Comparison of ENCODE assay signal across 18 cellular contexts in the genomic region with DNA sequence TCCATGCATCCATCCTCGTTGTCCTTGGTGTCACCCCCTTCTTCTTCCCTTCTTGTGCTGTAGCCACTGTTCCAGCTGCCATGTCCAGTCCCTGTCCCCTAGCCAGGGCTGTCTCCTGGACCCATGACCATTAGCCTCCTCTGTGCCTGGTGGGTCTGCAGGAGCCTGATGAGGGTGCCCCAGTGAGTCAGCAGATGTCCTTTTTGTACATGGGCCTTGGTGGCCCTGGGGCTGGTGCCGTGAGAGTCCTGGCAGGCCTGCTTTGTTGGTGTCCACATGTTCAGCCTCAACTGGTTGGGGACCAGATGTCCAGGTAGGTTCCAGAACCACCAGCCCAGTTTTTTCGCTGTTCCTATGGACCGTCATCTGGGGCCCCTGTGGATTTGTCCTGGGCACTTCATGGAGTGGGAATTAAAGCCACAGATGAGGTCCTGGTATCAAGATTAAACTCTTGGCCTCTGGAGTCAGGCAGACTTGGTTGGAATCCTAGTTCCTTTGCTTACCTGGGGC.
DNase-seq lines count a peak whose midpoint lies in the region; ATAC-seq and TF ChIP-seq lines count a peak whose summit lies in the region.
"Had no signal": no experiment of that assay in that cellular context is flagged by ENCODE, and none has a peak within 500 bp of the region (broad histone marks: within the 10 kb centered on the region; RNA-seq: fewer than 3 reads in every experiment).

No MANE protein-coding gene starts in this region.

- H3K27me3 ChIP-seq in upper lobe of right lung (no peaks in the 10 kb centered on the region), HAP-1 (ENCODE audit: low read depth) (no peaks in the 10 kb centered on the region)
- H3K27me3 ChIP-seq: BE2C had no signal

- H3K9me3 ChIP-seq in upper lobe of right lung = no peaks in the 10 kb centered on the region
- no peaks in the 10 kb centered on the region for H3K9me3 ChIP-seq in HAP-1
- H3K9me3 ChIP-seq: BE2C had no signal

- TF ChIP-seq CTCF in natural killer cell (IDR thresholded peaks at IDR 0.05) (no peak), chondrocyte (IDR thresholded peaks at IDR 0.05) (no peak), upper lobe of right lung (IDR thresholded peaks at IDR 0.05) (no peak)

- peaks cover 0 to 6% of the 10 kb centered on the region in 2 donors for H3K27me3 Mint-ChIP-seq in natural killer cell treated with Interleukin-12 subunit alpha and Interleukin-12 subunit beta and Interleukin-15 and Interleukin-18, amount 100 ng/mL, for 72 hours
- no peaks in the 10 kb centered on the region for H3K27me3 Mint-ChIP-seq in natural killer cell (ENCODE audit: low read depth in 2 of 2)
- H3K27me3 Mint-ChIP-seq in chondrocyte (ENCODE audit: low read depth) = no peaks in the 10 kb centered on the region
- H3K27me3 Mint-ChIP-seq: CD4-positive, CD25-positive, alpha-beta regulatory T cell had no signal

- intact Hi-C loops in natural killer cell (cut with micrococcal nuclease) = no loop called here
- intact Hi-C loops in upper lobe of right lung (cut with DNase I) = no loop called here

- no peak overlapping the region for H3K4me3 Mint-ChIP-seq in natural killer cell treated with Interleukin-12 subunit alpha and Interleukin-12 subunit beta and Interleukin-15 and Interleukin-18, amount 100 ng/mL, for 72 hours
- H3K4me3 Mint-ChIP-seq in natural killer cell (no peak overlapping the region), chondrocyte (ENCODE audit: unreplicated experiment) (no peak overlapping the region)
- H3K4me3 Mint-ChIP-seq: CD4-positive, CD25-positive, alpha-beta regulatory T cell; CD8-positive, alpha-beta memory T cell; H9 had no signal

- peak; percentile 49 for DNase-seq in natural killer cell treated with Interleukin-12 subunit alpha and Interleukin-12 subunit beta and Interleukin-15 and Interleukin-18, amount 100 ng/mL, for 72 hours (ENCODE audit: low spot score)
- DNase-seq in natural killer cell (no peak), chondrocyte (ENCODE audit: low spot score) (peak; percentile 60), upper lobe of right lung (peak; percentile 25), SHP77 (lab: John Stamatoyannopoulos, UW) (no peak), HAP-1 (ENCODE audit: low spot score in 2 of 2) (no peak)
- DNase-seq: ACHN; BE2C; C1 segment of cervical spinal cord; CD4-positive, CD25-positive, alpha-beta regulatory T cell; COR-L47; DMS 273 treated with DMSO at 0.1 percent for 48 hours; DMS53; DND-41; EL; H9 had no signal

- peaks cover 4% of the 10 kb centered on the region for H3K9me3 Mint-ChIP-seq in natural killer cell treated with Interleukin-12 subunit alpha and Interleukin-12 subunit beta and Interleukin-15 and Interleukin-18, amount 100 ng/mL, for 72 hours
- peaks cover 0 to 9% of the 10 kb centered on the region in 2 donors for H3K9me3 Mint-ChIP-seq in natural killer cell
- H3K9me3 Mint-ChIP-seq in chondrocyte (ENCODE audit: low read depth) = peaks cover 4% of the 10 kb centered on the region

- H3K36me3 Mint-ChIP-seq in natural killer cell treated with Interleukin-12 subunit alpha and Interleukin-12 subunit beta and Interleukin-15 and Interleukin-18, amount 100 ng/mL, for 72 hours = no peaks in the 10 kb centered on the region
- no peaks in the 10 kb centered on the region for H3K36me3 Mint-ChIP-seq in natural killer cell
- peaks cover 49% of the 10 kb centered on the region for H3K36me3 Mint-ChIP-seq in chondrocyte (ENCODE audit: low read depth)
- H3K36me3 Mint-ChIP-seq: CD4-positive, CD25-positive, alpha-beta regulatory T cell; CD8-positive, alpha-beta memory T cell had no signal

- H3K36me3 ChIP-seq in upper lobe of right lung (no peaks in the 10 kb centered on the region), HAP-1 (replicated peaks) (no peaks in the 10 kb centered on the region)
- H3K36me3 ChIP-seq: BE2C had no signal

- no peak for ATAC-seq in natural killer cell treated with Interleukin-12 subunit alpha and Interleukin-12 subunit beta and Interleukin-15 and Interleukin-18, amount 100 ng/mL, for 72 hours
- ATAC-seq in natural killer cell (no peak), upper lobe of right lung (no peak)
- ATAC-seq: GM12878 had no signal

- in situ Hi-C loops in HAP-1 (cut with MboI; ENCODE audit: low sequenced_read_pairs) = no loop called here

- H3K27ac Mint-ChIP-seq in natural killer cell treated with Interleukin-12 subunit alpha and Interleukin-12 subunit beta and Interleukin-15 and Interleukin-18, amount 100 ng/mL, for 72 hours = no peak overlapping the region
- no peak overlapping the region for H3K27ac Mint-ChIP-seq in natural killer cell
- no peak overlapping the region for H3K27ac Mint-ChIP-seq in chondrocyte (ENCODE audit: unreplicated experiment)
- H3K27ac Mint-ChIP-seq: CD4-positive, CD25-positive, alpha-beta regulatory T cell; CD8-positive, alpha-beta memory T cell; H9 had no signal

- no peak overlapping the region for H3K4me3 ChIP-seq in upper lobe of right lung
- H3K4me3 ChIP-seq in HAP-1 = no peak overlapping the region
- H3K4me3 ChIP-seq: GM12878 had no signal

- H3K4me1 ChIP-seq in upper lobe of right lung (no peaks in the 10 kb centered on the region), HAP-1 (no peaks in the 10 kb centered on the region)
- H3K4me1 ChIP-seq: BE2C had no signal

- no peaks in the 10 kb centered on the region for H3K4me1 Mint-ChIP-seq in natural killer cell treated with Interleukin-12 subunit alpha and Interleukin-12 subunit beta and Interleukin-15 and Interleukin-18, amount 100 ng/mL, for 72 hours (ENCODE audit: low read depth in 2 of 2)
- H3K4me1 Mint-ChIP-seq in natural killer cell (no peaks in the 10 kb centered on the region), chondrocyte (ENCODE audit: low read depth) (peaks cover 3% of the 10 kb centered on the region)
- H3K4me1 Mint-ChIP-seq: CD4-positive, CD25-positive, alpha-beta regulatory T cell; CD8-positive, alpha-beta memory T cell had no signal

- H3K27ac ChIP-seq in upper lobe of right lung = no peak overlapping the region

Comparison
In these comparisons a context has a peak if more than half of its experiments do, and no peak if none do; other contexts are left out.
1. DNase-seq: peak in natural killer cell treated with Interleukin-12 subunit alpha and Interleukin-12 subunit beta and Interleukin-15 and Interleukin-18, amount 100 ng/mL, for 72 hours (single experiment), chondrocyte (single experiment) and upper lobe of right lung (single experiment); none in natural killer cell (single experiment), SHP77 (0 of 2) and HAP-1 (0 of 2).